21 cellular contexts compared by ENCODE assay signal in genomic region chr6:511488-512137, GRCh38.
DNase-seq lines count a peak whose midpoint lies in the region; ATAC-seq, FAIRE-seq and TF ChIP-seq lines count a peak whose summit lies in the region.
"Had no signal": no experiment of that assay in that cellular context is flagged by ENCODE, and none has a peak within 500 bp of the region (broad histone marks: within the 10 kb centered on the region; RNA-seq: fewer than 3 reads in every experiment).

No MANE protein-coding gene starts in this region.

- no peaks in the 10 kb centered on the region for H3K9me3 Mint-ChIP-seq in natural killer cell
- no peaks in the 10 kb centered on the region for H3K9me3 Mint-ChIP-seq in natural killer cell treated with Interleukin-12 subunit alpha and Interleukin-12 subunit beta and Interleukin-15 and Interleukin-18, amount 100 ng/mL, for 72 hours
- H3K9me3 Mint-ChIP-seq in activated T-helper 1 cell treated with anti-CD3 and anti-CD28 coated beads, Interleukin-12 subunit alpha, Interleukin-12 subunit beta, Interleukin-2, Interleukin-4 antibody, amounts not matched to agents 30 ng/mL and 10 ng/mL and 1 ng/mL, durations not matched to agents 14 hours and 24 hours and 36 hours: peaks cover under 1% of the 10 kb centered on the region
- no peaks in the 10 kb centered on the region for H3K9me3 Mint-ChIP-seq in stimulated activated naive B cell treated with anti-CD40 and anti-IgM and Interleukin-4, amounts not matched to agents 10 μg/mL and 1 μg/mL and 100 μg/mL, for 72 hours
- H3K9me3 Mint-ChIP-seq: CD4-positive, alpha-beta T cell had no signal

- no peak for TF ChIP-seq CTCF in natural killer cell (IDR thresholded peaks at IDR 0.05)
- no peak for TF ChIP-seq CTCF in choroid plexus epithelial cell (conservative IDR thresholded peaks at IDR 0.05; ENCODE audit: low read depth, low read length)
- TF ChIP-seq CTCF in D721Med (IDR thresholded peaks at IDR 0.05; ENCODE audit: insufficient read depth, missing control alignments): no peak

- intact Hi-C loops in natural killer cell (cut with micrococcal nuclease): no loop called here
- intact Hi-C loops in activated T-helper 1 cell treated with anti-CD3 and anti-CD28 coated beads, Interleukin-12 subunit alpha, Interleukin-12 subunit beta, Interleukin-2, Interleukin-4 antibody, amounts not matched to agents 30 ng/mL and 10 ng/mL and 1 ng/mL, durations not matched to agents 14 hours and 24 hours and 36 hours (cut with micrococcal nuclease): no loop called here

- no peak for FAIRE-seq in D721Med (lab: Jason Lieb, UNC)

- DNase-seq in natural killer cell (no peak), choroid plexus epithelial cell (ENCODE audit: low read depth) (peak; percentile 57), D721Med (ENCODE audit: insufficient read length, low spot score) (no peak), H4 (ENCODE audit: low spot score) (no peak)
- no peak for DNase-seq in natural killer cell treated with Interleukin-12 subunit alpha and Interleukin-12 subunit beta and Interleukin-15 and Interleukin-18, amount 100 ng/mL, for 72 hours (ENCODE audit: low spot score)
- DNase-seq in activated T-helper 1 cell treated with anti-CD3 and anti-CD28 coated beads, Interleukin-12 subunit alpha, Interleukin-12 subunit beta, Interleukin-2, Interleukin-4 antibody, amounts not matched to agents 30 ng/mL and 10 ng/mL and 1 ng/mL, durations not matched to agents 14 hours and 24 hours and 36 hours (ENCODE audit: low spot score): no peak
- no peak for DNase-seq in stimulated activated naive B cell treated with anti-CD40 and anti-IgM and Interleukin-4, amounts not matched to agents 10 μg/mL and 1 μg/mL and 100 μg/mL, for 72 hours
- DNase-seq in stimulated activated CD4-positive, alpha-beta T cell treated with anti-CD3 and anti-CD28 coated beads, Interleukin-12 subunit alpha, Interleukin-12 subunit beta, amount 100 ng/mL, for 4 hours: no peak
- DNase-seq: CD4-positive, alpha-beta T cell; dermis blood vessel endothelial cell; DMS153; kidney glomerular epithelial cell; NCI-H2029 treated with DMSO at 0.1 percent for 48 hours; NCI-H226; sigmoid colon; substantia nigra; T-helper 17 cell; upper lobe of left lung had no signal

- ATAC-seq in natural killer cell: no peak
- ATAC-seq in natural killer cell treated with Interleukin-12 subunit alpha and Interleukin-12 subunit beta and Interleukin-15 and Interleukin-18, amount 100 ng/mL, for 72 hours: no peak
- ATAC-seq in stimulated activated naive B cell treated with anti-CD40 and anti-IgM and Interleukin-4, amounts not matched to agents 10 μg/mL and 1 μg/mL and 100 μg/mL, for 72 hours (replicated peaks): no peak
- ATAC-seq: T-helper 17 cell had no signal

- peak overlapping the region; percentile 10 to 20 for H3K27ac Mint-ChIP-seq in natural killer cell
- peak overlapping the region in 1 of 2 donors; percentile 62 for H3K27ac Mint-ChIP-seq in natural killer cell treated with Interleukin-12 subunit alpha and Interleukin-12 subunit beta and Interleukin-15 and Interleukin-18, amount 100 ng/mL, for 72 hours
- H3K27ac Mint-ChIP-seq in activated T-helper 1 cell treated with anti-CD3 and anti-CD28 coated beads, Interleukin-12 subunit alpha, Interleukin-12 subunit beta, Interleukin-2, Interleukin-4 antibody, amounts not matched to agents 30 ng/mL and 10 ng/mL and 1 ng/mL, durations not matched to agents 14 hours and 24 hours and 36 hours: peak overlapping the region; percentile 78
- H3K27ac Mint-ChIP-seq in stimulated activated naive B cell treated with anti-CD40 and anti-IgM and Interleukin-4, amounts not matched to agents 10 μg/mL and 1 μg/mL and 100 μg/mL, for 72 hours: peak overlapping the region; percentile 45
- H3K27ac Mint-ChIP-seq: progenitor cell of endocrine pancreas, T-helper 17 cell had no signal

- peaks cover 55 to 56% of the 10 kb centered on the region in 2 donors for H3K4me1 Mint-ChIP-seq in natural killer cell
- peaks cover 58 to 71% of the 10 kb centered on the region in 2 donors for H3K4me1 Mint-ChIP-seq in natural killer cell treated with Interleukin-12 subunit alpha and Interleukin-12 subunit beta and Interleukin-15 and Interleukin-18, amount 100 ng/mL, for 72 hours (ENCODE audit: low read depth in 2 of 2)
- H3K4me1 Mint-ChIP-seq in activated T-helper 1 cell treated with anti-CD3 and anti-CD28 coated beads, Interleukin-12 subunit alpha, Interleukin-12 subunit beta, Interleukin-2, Interleukin-4 antibody, amounts not matched to agents 30 ng/mL and 10 ng/mL and 1 ng/mL, durations not matched to agents 14 hours and 24 hours and 36 hours (ENCODE audit: low read depth): peaks cover 87% of the 10 kb centered on the region
- peaks cover 49 to 62% of the 10 kb centered on the region in 2 donors for H3K4me1 Mint-ChIP-seq in stimulated activated naive B cell treated with anti-CD40 and anti-IgM and Interleukin-4, amounts not matched to agents 10 μg/mL and 1 μg/mL and 100 μg/mL, for 72 hours

- no peak overlapping the region for H3K4me3 ChIP-seq in choroid plexus epithelial cell (ENCODE audit: low read depth, low read length)
- H3K4me3 ChIP-seq: cardiac muscle cell, sigmoid colon, SK-N-MC, upper lobe of left lung had no signal

- no peaks in the 10 kb centered on the region for H3K27me3 Mint-ChIP-seq in natural killer cell (ENCODE audit: low read depth in 2 of 2)
- no peaks in the 10 kb centered on the region for H3K27me3 Mint-ChIP-seq in natural killer cell treated with Interleukin-12 subunit alpha and Interleukin-12 subunit beta and Interleukin-15 and Interleukin-18, amount 100 ng/mL, for 72 hours
- H3K27me3 Mint-ChIP-seq in activated T-helper 1 cell treated with anti-CD3 and anti-CD28 coated beads, Interleukin-12 subunit alpha, Interleukin-12 subunit beta, Interleukin-2, Interleukin-4 antibody, amounts not matched to agents 30 ng/mL and 10 ng/mL and 1 ng/mL, durations not matched to agents 14 hours and 24 hours and 36 hours (ENCODE audit: insufficient read depth): no peaks in the 10 kb centered on the region
- H3K27me3 Mint-ChIP-seq in stimulated activated naive B cell treated with anti-CD40 and anti-IgM and Interleukin-4, amounts not matched to agents 10 μg/mL and 1 μg/mL and 100 μg/mL, for 72 hours: no peaks in the 10 kb centered on the region
- H3K27me3 Mint-ChIP-seq: CD4-positive, alpha-beta T cell; progenitor cell of endocrine pancreas; T-helper 17 cell had no signal

- H3K36me3 Mint-ChIP-seq in natural killer cell: no peaks in the 10 kb centered on the region
- peaks cover 8% of the 10 kb centered on the region for H3K36me3 Mint-ChIP-seq in natural killer cell treated with Interleukin-12 subunit alpha and Interleukin-12 subunit beta and Interleukin-15 and Interleukin-18, amount 100 ng/mL, for 72 hours
- peaks cover 13% of the 10 kb centered on the region for H3K36me3 Mint-ChIP-seq in activated T-helper 1 cell treated with anti-CD3 and anti-CD28 coated beads, Interleukin-12 subunit alpha, Interleukin-12 subunit beta, Interleukin-2, Interleukin-4 antibody, amounts not matched to agents 30 ng/mL and 10 ng/mL and 1 ng/mL, durations not matched to agents 14 hours and 24 hours and 36 hours (ENCODE audit: low read depth)
- peaks cover 19 to 44% of the 10 kb centered on the region in 2 donors for H3K36me3 Mint-ChIP-seq in stimulated activated naive B cell treated with anti-CD40 and anti-IgM and Interleukin-4, amounts not matched to agents 10 μg/mL and 1 μg/mL and 100 μg/mL, for 72 hours

- H3K4me3 Mint-ChIP-seq in natural killer cell: no peak overlapping the region
- no peak overlapping the region for H3K4me3 Mint-ChIP-seq in natural killer cell treated with Interleukin-12 subunit alpha and Interleukin-12 subunit beta and Interleukin-15 and Interleukin-18, amount 100 ng/mL, for 72 hours
- no peak overlapping the region for H3K4me3 Mint-ChIP-seq in activated T-helper 1 cell treated with anti-CD3 and anti-CD28 coated beads, Interleukin-12 subunit alpha, Interleukin-12 subunit beta, Interleukin-2, Interleukin-4 antibody, amounts not matched to agents 30 ng/mL and 10 ng/mL and 1 ng/mL, durations not matched to agents 14 hours and 24 hours and 36 hours
- H3K4me3 Mint-ChIP-seq in stimulated activated naive B cell treated with anti-CD40 and anti-IgM and Interleukin-4, amounts not matched to agents 10 μg/mL and 1 μg/mL and 100 μg/mL, for 72 hours: no peak overlapping the region
- H3K4me3 Mint-ChIP-seq: T-helper 17 cell had no signal
